Comparison of ENCODE assay signal across 22 cellular contexts in the genomic region with DNA sequence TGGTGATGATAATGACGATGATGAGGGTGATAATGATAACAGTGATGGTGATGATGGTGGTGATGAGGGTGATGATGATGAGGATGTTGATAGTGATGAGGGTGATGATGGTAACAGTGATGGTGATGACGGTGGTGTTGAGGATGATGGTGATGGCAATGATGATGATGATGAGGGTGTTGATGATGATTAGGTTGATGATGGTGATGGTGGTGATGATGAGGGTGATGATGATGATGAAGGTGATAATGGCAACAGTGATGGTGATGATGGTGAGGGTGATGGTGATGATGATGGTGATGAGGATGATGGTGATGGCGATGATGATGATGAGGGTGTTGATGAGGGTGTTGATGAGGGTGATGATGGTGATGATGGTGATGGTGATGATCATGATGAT.
"Had no signal": no experiment of that assay in that cellular context is flagged by ENCODE, and none has a peak within 500 bp of the region (broad histone marks: within the 10 kb centered on the region; RNA-seq: fewer than 3 reads in every experiment).

No MANE protein-coding gene starts in this region.

- H3K4me1 Mint-ChIP-seq: neural crest cell; stimulated activated naive B cell treated with anti-CD40 and anti-IgM and Interleukin-4, amounts not matched to agents 10 μg/mL and 1 μg/mL and 100 μg/mL, for 72 hours had no signal

- H2AFZ ChIP-seq: hepatocyte had no signal

- H3K79me2 ChIP-seq: hepatocyte had no signal

- DNase-seq: effector CD4-positive, alpha-beta T cell; kidney; stimulated activated CD4-positive, alpha-beta T cell treated with anti-CD3 and anti-CD28 coated beads, Interleukin-15, amount 100 ng/mL, for 24 hours; stimulated activated CD4-positive, alpha-beta T cell treated with anti-CD3 and anti-CD28 coated beads, Interleukin-2, amount 100 ng/mL, for 48 hours; stimulated activated naive B cell treated with anti-CD40 and anti-IgM and Interleukin-4, amounts not matched to agents 10 μg/mL and 1 μg/mL and 100 μg/mL, for 72 hours; transverse colon; upper lobe of right lung had no signal

- H3K4me1 ChIP-seq: prostate gland, right atrium auricular region, transverse colon, upper lobe of right lung had no signal

- H3K4me3 Mint-ChIP-seq: memory B cell; natural killer cell treated with Interleukin-12 subunit alpha and Interleukin-12 subunit beta and Interleukin-15 and Interleukin-18, amount 100 ng/mL, for 72 hours; neural crest cell; stimulated activated naive B cell treated with anti-CD40 and anti-IgM and Interleukin-4, amounts not matched to agents 10 μg/mL and 1 μg/mL and 100 μg/mL, for 72 hours; stimulated activated naive CD8-positive, alpha-beta T cell treated with anti-CD3 and anti-CD28 coated beads, Interleukin-15, Interleukin-2, amounts not matched to agents 100 ng/mL and 50 ng/mL, for 24 hours had no signal

- H3K27ac Mint-ChIP-seq: memory B cell; natural killer cell treated with Interleukin-12 subunit alpha and Interleukin-12 subunit beta and Interleukin-15 and Interleukin-18, amount 100 ng/mL, for 72 hours; stimulated activated naive B cell treated with anti-CD40 and anti-IgM and Interleukin-4, amounts not matched to agents 10 μg/mL and 1 μg/mL and 100 μg/mL, for 72 hours; stimulated activated naive CD8-positive, alpha-beta T cell treated with anti-CD3 and anti-CD28 coated beads, Interleukin-15, Interleukin-2, amounts not matched to agents 100 ng/mL and 50 ng/mL, for 24 hours had no signal

- FAIRE-seq: colon, frontal cortex, kidney had no signal

- H3K27me3 ChIP-seq: hepatocyte, right atrium auricular region, transverse colon, vagina had no signal

- H3K4me3 ChIP-seq: dorsolateral prefrontal cortex, heart left ventricle, hepatocyte, lung, prostate gland, right atrium auricular region, skin epidermis, transverse colon, upper lobe of right lung, vagina had no signal

- H3K36me3 ChIP-seq: heart left ventricle, prostate gland, right atrium auricular region, transverse colon, upper lobe of right lung, vagina had no signal

- H3K27ac ChIP-seq: heart left ventricle, hepatocyte, prostate gland, right atrium auricular region, transverse colon, upper lobe of right lung, vagina had no signal

- H3K9me3 ChIP-seq: prostate gland had no signal

- ATAC-seq: left lobe of liver; natural killer cell treated with Interleukin-12 subunit alpha and Interleukin-12 subunit beta and Interleukin-15 and Interleukin-18, amount 100 ng/mL, for 72 hours; stimulated activated naive B cell treated with anti-CD40 and anti-IgM and Interleukin-4, amounts not matched to agents 10 μg/mL and 1 μg/mL and 100 μg/mL, for 72 hours; upper lobe of right lung had no signal

- H3K4me2 ChIP-seq: hepatocyte had no signal
